10 cellular contexts compared by ENCODE assay signal in the genomic region with DNA sequence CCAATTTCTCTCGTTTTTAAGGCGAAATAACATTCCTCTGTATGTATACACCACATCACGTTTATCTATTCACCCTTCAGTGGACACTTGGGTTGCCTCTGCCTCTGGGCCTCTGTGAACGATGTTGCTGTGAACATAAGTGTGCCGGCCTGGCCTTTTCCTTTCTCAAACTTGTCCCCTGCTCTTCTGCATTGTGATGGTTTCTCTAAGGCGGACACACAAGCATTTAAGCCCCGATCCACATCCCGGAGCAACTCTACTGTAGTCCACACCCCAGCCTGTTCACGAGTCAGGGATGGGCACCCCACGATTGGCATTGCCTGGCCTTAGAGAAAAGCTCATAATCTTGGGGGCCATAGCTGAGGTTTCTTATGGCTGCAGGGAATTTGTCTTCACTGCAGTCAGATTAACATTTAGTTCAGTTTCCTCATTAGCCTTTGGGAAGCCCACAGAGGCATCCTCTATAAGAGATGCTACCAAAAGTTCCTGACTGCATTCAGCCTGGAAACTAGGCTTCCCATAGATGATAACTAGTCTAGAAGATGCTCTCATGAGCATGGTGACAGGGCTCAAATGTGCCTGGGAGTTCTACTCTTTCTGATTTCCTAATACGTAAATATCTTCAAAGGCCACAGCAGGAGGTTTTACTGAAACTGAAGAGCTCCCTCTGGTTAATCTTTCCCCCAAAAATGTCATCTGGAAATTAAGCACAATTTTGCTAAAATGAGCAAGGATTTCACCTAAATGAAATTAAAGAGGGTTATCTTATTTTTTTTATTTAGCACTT. TPM values are rescaled to one million over a fixed set of nuclear protein-coding genes. Genes with fewer than 3 reads are reported as not detected.
DNase-seq lines count a peak whose midpoint lies in the region; ATAC-seq, FAIRE-seq and TF ChIP-seq lines count a peak whose summit lies in the region.
"Had no signal": no experiment of that assay in that cellular context is flagged by ENCODE, and none has a peak within 500 bp of the region (broad histone marks: within the 10 kb centered on the region; RNA-seq: fewer than 3 reads in every experiment).

No MANE protein-coding gene starts in this region.

- H3K27ac ChIP-seq in BLaER1, result peak overlapping the region; percentile 95

- H3K9me3 Mint-ChIP-seq in activated naive CD8-positive, alpha-beta T cell treated with anti-CD3 and anti-CD28 coated beads, Interleukin-2, amount 10 ng/mL, durations not matched to agents 7 days and 5 days, result no peaks in the 10 kb centered on the region
- H3K9me3 Mint-ChIP-seq in naive B cell (peaks cover 0 to 1% (median 0%) of the 10 kb centered on the region in 7 donors), type B pancreatic cell (no peaks in the 10 kb centered on the region)

- H3K27me3 Mint-ChIP-seq in activated naive CD8-positive, alpha-beta T cell treated with anti-CD3 and anti-CD28 coated beads, Interleukin-2, amount 10 ng/mL, durations not matched to agents 7 days and 5 days, result no peaks in the 10 kb centered on the region
- H3K27me3 Mint-ChIP-seq in naive B cell (no peaks in the 10 kb centered on the region), type B pancreatic cell (no peaks in the 10 kb centered on the region)

- H3K4me1 ChIP-seq in BLaER1, result peaks cover 72% of the 10 kb centered on the region

- no peak for ATAC-seq in activated naive CD8-positive, alpha-beta T cell treated with anti-CD3 and anti-CD28 coated beads, Interleukin-2, amount 10 ng/mL, durations not matched to agents 7 days and 5 days (ENCODE audit: low read depth)
- no peak for ATAC-seq in naive B cell (ENCODE audit: low read depth in 2 of 2)
- ATAC-seq in HG02759 (IDR thresholded peaks at IDR 0.05; ENCODE audit: unreplicated experiment), result no peak
- ATAC-seq in GM18861 (IDR thresholded peaks at IDR 0.05; ENCODE audit: unreplicated experiment), result no peak

- peaks cover 5% of the 10 kb centered on the region for H3K36me3 Mint-ChIP-seq in activated naive CD8-positive, alpha-beta T cell treated with anti-CD3 and anti-CD28 coated beads, Interleukin-2, amount 10 ng/mL, durations not matched to agents 7 days and 5 days
- H3K36me3 Mint-ChIP-seq in naive B cell (peaks cover 0 to 12% of the 10 kb centered on the region in 2 donors), type B pancreatic cell (no peaks in the 10 kb centered on the region)

- FAIRE-seq in GM12891 (lab: Jason Lieb, UNC), result peak; percentile 31

- no peak for TF ChIP-seq POLR2A in GM12891 (IDR thresholded peaks at IDR 0.05; ENCODE audit: low read depth, low read length)

- H3K9ac ChIP-seq in BLaER1, result peak overlapping the region; percentile 85

- H3K4me2 ChIP-seq in BLaER1, result peak overlapping the region; percentile 96

- TF ChIP-seq CTCF in type B pancreatic cell (conservative IDR thresholded peaks at IDR 0.05), result no peak

- H3K27me3 ChIP-seq in BLaER1, result no peaks in the 10 kb centered on the region
- H3K27me3 ChIP-seq: thyroid gland had no signal

- no peaks in the 10 kb centered on the region for H4K20me1 ChIP-seq in BLaER1

- peak overlapping the region; percentile 70 for H3K4me3 ChIP-seq in BLaER1
- H3K4me3 ChIP-seq: thyroid gland had no signal

- peak overlapping the region; percentile 95 for H3K27ac Mint-ChIP-seq in activated naive CD8-positive, alpha-beta T cell treated with anti-CD3 and anti-CD28 coated beads, Interleukin-2, amount 10 ng/mL, durations not matched to agents 7 days and 5 days
- H3K27ac Mint-ChIP-seq in naive B cell, result peak overlapping the region; percentile 96 to 100 (median 99)
- H3K27ac Mint-ChIP-seq in type B pancreatic cell, result no peak overlapping the region

- peaks cover 45% of the 10 kb centered on the region for H3K4me1 Mint-ChIP-seq in activated naive CD8-positive, alpha-beta T cell treated with anti-CD3 and anti-CD28 coated beads, Interleukin-2, amount 10 ng/mL, durations not matched to agents 7 days and 5 days
- peaks cover 68 to 99% (median 86%) of the 10 kb centered on the region in 3 donors for H3K4me1 Mint-ChIP-seq in naive B cell
- H3K4me1 Mint-ChIP-seq in type B pancreatic cell (ENCODE audit: unreplicated experiment), result peaks cover 30% of the 10 kb centered on the region

- H3K4me3 Mint-ChIP-seq in activated naive CD8-positive, alpha-beta T cell treated with anti-CD3 and anti-CD28 coated beads, Interleukin-2, amount 10 ng/mL, durations not matched to agents 7 days and 5 days, result peak overlapping the region; percentile 88
- H3K4me3 Mint-ChIP-seq in naive B cell (peak overlapping the region; percentile 94 to 99 (median 97)), type B pancreatic cell (no peak overlapping the region)

- H3K9me3 ChIP-seq in BLaER1, result no peaks in the 10 kb centered on the region
- H3K9me3 ChIP-seq: thyroid gland had no signal

- POLR2A ChIA-PET in activated naive CD8-positive, alpha-beta T cell treated with anti-CD3 and anti-CD28 coated beads, Interleukin-2, amount 10 ng/mL, durations not matched to agents 7 days and 5 days (lab: Charles Lee), result interaction anchor here (0.7 to 1.6 kb wide), 3 partner anchors 10 to 1117 kb away, joined by 3 to 4 read pairs (median 4); no protein-coding TSS in a partner anchor

- DNase-seq in GM12891 (ENCODE audit: insufficient read length, low spot score) (no peak), naive B cell (no peak), type B pancreatic cell (ENCODE audit: extremely low spot score, unreplicated experiment) (no peak), retina (no peak)
- DNase-seq in activated naive CD8-positive, alpha-beta T cell treated with anti-CD3 and anti-CD28 coated beads, Interleukin-2, amount 10 ng/mL, durations not matched to agents 7 days and 5 days, result no peak
- DNase-seq: amniotic stem cell had no signal

- H3K36me3 ChIP-seq in BLaER1, result peaks cover 8% of the 10 kb centered on the region; the same call in 1 of the 2 replicates
- H3K36me3 ChIP-seq: thyroid gland had no signal

TF ChIP-seq in GM12891, 5 proteins besides CTCF, POLR2A, EP300 and RAD21:
- TF ChIP-seq SPI1 (IDR thresholded peaks at IDR 0.05; ENCODE audit: low read depth, low read length) (no peak), PAX5 (IDR thresholded peaks at IDR 0.05; ENCODE audit: insufficient read depth, low read length, severe bottlenecking) (no peak), TAF1 (IDR thresholded peaks at IDR 0.05; ENCODE audit: low read depth, low read length) (no peak), POU2F2 (IDR thresholded peaks at IDR 0.05; ENCODE audit: low read depth, low read length) (no peak), POLR2AphosphoS5 (IDR thresholded peaks at IDR 0.05; ENCODE audit: low read depth, low read length) (no peak)

RNA-seq across cellular contexts. Expression of gene ZC3H12D, which starts 0.8 kb away (rescaled TPM):
- polyA plus RNA-seq in GM12891 (2012; ENCODE audit: low read depth, missing spikeins), result 5.1 TPM
- total RNA-seq in activated naive CD8-positive, alpha-beta T cell treated with anti-CD3 and anti-CD28 coated beads, Interleukin-2, amount 10 ng/mL, durations not matched to agents 7 days and 5 days, result 10 to 100 TPM; 25.5 to 27.0 TPM
- 1 to 10 TPM; 4.7 to 9.2 (median 7.3) TPM for polyA plus RNA-seq in naive B cell (ENCODE audit: low read depth in 6 of 6)
- 0.58 and 0.98 TPM in 2 replicates for total RNA-seq in type B pancreatic cell (ENCODE audit: low replicate concordance)

Comparison
In these comparisons a context has a peak if more than half of its experiments do, and no peak if none do; other contexts are left out.
1. RNA of gene ZC3H12D, which starts 0.8 kb away (total RNA-seq): 25.5 to 27.0 TPM in activated naive CD8-positive, alpha-beta T cell treated with anti-CD3 and anti-CD28 coated beads, Interleukin-2, amount 10 ng/mL, durations not matched to agents 7 days and 5 days; 0.58 to 0.98 TPM in type B pancreatic cell; every median in the first group is over 10 times any median in the second.